ENCODE assay signal across 28 cellular contexts in genomic region chr16:85348065-85348840, GRCh38.
"Had no signal": no experiment of that assay in that cellular context is flagged by ENCODE, and none has a peak within 500 bp of the region (broad histone marks: within the 10 kb centered on the region; RNA-seq: fewer than 3 reads in every experiment).

No MANE protein-coding gene starts in this region.

- H3K27ac ChIP-seq: brain microvascular endothelial cell, cardiac muscle cell, KMS-11, SK-N-MC had no signal

- ATAC-seq: activated T-helper 17 cell treated with anti-CD3 and anti-CD28 coated beads, Interleukin-2, amount 50 U/mL, for 72 hours; Panc1; Right ventricle myocardium inferior; T-helper 17 cell had no signal

- H3K4me3 Mint-ChIP-seq: activated B cell treated with CpG ODN at 0.5 μM for 24 hours; activated CD4-positive, alpha-beta memory T cell treated with anti-CD3 and anti-CD28 coated beads for 36 hours; activated CD4-positive, alpha-beta T cell treated with anti-CD3 and anti-CD28 coated beads, Interleukin-2, amount 10 ng/mL, durations not matched to agents 7 days and 5 days; activated naive CD4-positive, alpha-beta T cell treated with anti-CD3 and anti-CD28 coated beads for 36 hours; activated naive CD8-positive, alpha-beta T cell; activated T-helper 17 cell treated with anti-CD3 and anti-CD28 coated beads, Interleukin-2, amount 50 U/mL, for 72 hours; T-helper 17 cell had no signal

- H3K9me3 Mint-ChIP-seq: activated B cell treated with CpG ODN at 0.5 μM for 24 hours; activated CD4-positive, alpha-beta memory T cell treated with anti-CD3 and anti-CD28 coated beads for 36 hours; activated T-helper 17 cell treated with anti-CD3 and anti-CD28 coated beads, Interleukin-2, amount 50 U/mL, for 72 hours had no signal

- H3K36me3 Mint-ChIP-seq: activated CD4-positive, alpha-beta memory T cell treated with anti-CD3 and anti-CD28 coated beads for 36 hours; activated naive CD8-positive, alpha-beta T cell had no signal

- H3K4me3 ChIP-seq: cardiac muscle cell had no signal

- H3K27me3 ChIP-seq: brain microvascular endothelial cell, cardiac muscle cell had no signal

- H3K27ac Mint-ChIP-seq: activated B cell treated with CpG ODN at 0.5 μM for 24 hours; activated CD4-positive, alpha-beta memory T cell treated with anti-CD3 and anti-CD28 coated beads for 36 hours; activated CD4-positive, alpha-beta T cell treated with anti-CD3 and anti-CD28 coated beads, Interleukin-2, amount 10 ng/mL, durations not matched to agents 7 days and 5 days; activated naive CD4-positive, alpha-beta T cell treated with anti-CD3 and anti-CD28 coated beads for 36 hours; activated naive CD8-positive, alpha-beta T cell; activated T-helper 17 cell treated with anti-CD3 and anti-CD28 coated beads, Interleukin-2, amount 50 U/mL, for 72 hours; T-helper 17 cell had no signal

- H3K36me3 ChIP-seq: brain microvascular endothelial cell, cardiac muscle cell had no signal

- DNase-seq: activated B cell treated with CpG ODN at 0.5 μM for 24 hours; activated CD4-positive, alpha-beta memory T cell treated with anti-CD3 and anti-CD28 coated beads for 36 hours; activated CD4-positive, alpha-beta T cell treated with anti-CD3 and anti-CD28 coated beads, Interleukin-2, amount 10 ng/mL, durations not matched to agents 7 days and 5 days; activated gamma-delta T cell; activated naive CD4-positive, alpha-beta T cell treated with anti-CD3 and anti-CD28 coated beads for 36 hours; activated T-cell treated with anti-CD3 and anti-CD28 coated beads for 4 hours; activated T-cell treated with anti-CD3 and anti-CD28 coated beads, Interleukin-2, amount 50 U/mL, for 48 hours; brain microvascular endothelial cell; NCI-H1092; NCI-H2029; NCI-H2107; NCI-H345; NCI-H510A; NCI-H526 treated with DMSO at 0.1 percent for 48 hours; NCI-H82; NK-92 treated with Interleukin-12 subunit alpha and Interleukin-12 subunit beta, amount 100 ng/mL, for 24 hours; OCI-M1; RPMI8226; T-helper 17 cell; T-helper 9 cell had no signal

- FAIRE-seq: astrocyte had no signal

- H3K4me1 Mint-ChIP-seq: activated B cell treated with CpG ODN at 0.5 μM for 24 hours; activated CD4-positive, alpha-beta T cell treated with anti-CD3 and anti-CD28 coated beads, Interleukin-2, amount 10 ng/mL, durations not matched to agents 7 days and 5 days; activated T-helper 17 cell treated with anti-CD3 and anti-CD28 coated beads, Interleukin-2, amount 50 U/mL, for 72 hours had no signal

- H3K27me3 Mint-ChIP-seq: activated B cell treated with CpG ODN at 0.5 μM for 24 hours; activated CD4-positive, alpha-beta T cell treated with anti-CD3 and anti-CD28 coated beads, Interleukin-2, amount 10 ng/mL, durations not matched to agents 7 days and 5 days; activated naive CD8-positive, alpha-beta T cell; activated T-helper 17 cell treated with anti-CD3 and anti-CD28 coated beads, Interleukin-2, amount 50 U/mL, for 72 hours had no signal

- H3K9ac ChIP-seq: KMS-11 had no signal

- H3K4me2 ChIP-seq: KMS-11 had no signal
